Comparison of ENCODE assay signal across 8 cellular contexts in the genomic region with DNA sequence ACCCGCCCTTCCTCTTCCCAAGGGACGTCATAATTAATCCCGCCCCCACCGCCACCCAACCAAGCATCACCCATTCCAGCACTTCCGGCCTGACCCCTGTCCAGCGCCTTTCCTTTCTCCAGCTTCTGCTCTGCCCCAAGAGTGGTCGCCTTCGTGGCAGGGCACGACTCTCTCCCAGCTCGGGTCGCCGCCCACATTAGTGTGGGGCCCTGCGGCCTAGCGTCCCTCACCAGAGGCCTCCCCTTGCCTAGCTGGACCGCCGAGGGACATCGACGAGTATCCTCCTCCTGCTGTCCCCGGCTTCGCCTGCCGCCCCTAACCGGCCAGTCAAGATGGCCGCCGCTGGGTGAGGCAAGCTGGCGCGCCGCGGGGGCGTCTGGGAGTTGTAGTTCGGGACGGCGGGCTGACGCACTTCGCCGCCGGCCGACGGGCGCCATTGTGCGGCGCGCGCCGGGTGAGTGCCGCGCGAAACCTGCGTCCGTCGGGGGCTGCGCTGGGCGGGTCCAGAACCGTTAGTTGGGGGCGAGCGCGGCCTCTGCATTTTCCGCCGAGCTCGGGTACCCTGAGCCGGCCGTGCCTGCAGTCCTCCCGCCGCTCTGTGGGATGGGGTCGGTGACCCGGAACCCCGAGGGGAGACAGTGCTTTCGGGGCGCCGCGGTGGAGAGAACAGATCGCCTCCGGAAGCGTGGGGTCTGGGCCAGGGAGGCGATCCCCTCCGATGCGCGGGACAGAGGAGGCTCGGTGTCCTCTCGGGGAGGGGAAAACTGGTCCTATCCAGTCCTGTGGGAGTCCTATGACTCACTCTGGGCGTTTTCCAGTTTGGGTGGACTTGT. TPM values are rescaled to one million over a fixed set of nuclear protein-coding genes. Genes with fewer than 3 reads are reported as not detected.
DNase-seq lines count a peak whose midpoint lies in the region; ATAC-seq and TF ChIP-seq lines count a peak whose summit lies in the region.

A gene (plus strand): TSS at position 73 of the 833 bp plus-strand sequence. CDS start 905 bp downstream, outside the sequence.

- peak within 1 kb of the TSS; percentile 80 for H3K4me3 ChIP-seq in colonic mucosa

- peaks cover 16% of the 10 kb centered on the region for H3K9me3 ChIP-seq in colonic mucosa

- DNase-seq in AML-193 (lab: John Stamatoyannopoulos, UW): peak; percentile 59 to 66
- peak; percentile 72 for DNase-seq in NCI-H510A treated with DMSO at 0.1 percent for 48 hours (lab: John Stamatoyannopoulos, UW)
- peak; percentile 98 for DNase-seq in activated CD4-positive, alpha-beta T cell treated with anti-CD3 and anti-CD28 coated beads, Interleukin-2, amount 10 ng/mL, durations not matched to agents 24 days and 14 days
- DNase-seq in colonic mucosa: peak; percentile 92
- peak; percentile 98 for DNase-seq in left kidney (ENCODE audit: low read depth, low spot score)
- peak; percentile 94 for DNase-seq in stimulated activated CD4-positive, alpha-beta T cell treated with anti-CD3 and anti-CD28 coated beads, Interleukin-1b, Interleukin-23, amount 100 ng/mL, for 48 hours

- peak within 1 kb of the TSS; percentile 97 for H3K4me3 Mint-ChIP-seq in activated CD4-positive, alpha-beta T cell treated with anti-CD3 and anti-CD28 coated beads, Interleukin-2, amount 10 ng/mL, durations not matched to agents 24 days and 14 days

- no peak for TF ChIP-seq CTCF in colonic mucosa (IDR thresholded peaks at IDR 0.05)

- H3K4me1 Mint-ChIP-seq in activated CD4-positive, alpha-beta T cell treated with anti-CD3 and anti-CD28 coated beads, Interleukin-2, amount 10 ng/mL, durations not matched to agents 24 days and 14 days: peaks cover 13% of the 10 kb centered on the region

- H3K27me3 Mint-ChIP-seq in activated CD4-positive, alpha-beta T cell treated with anti-CD3 and anti-CD28 coated beads, Interleukin-2, amount 10 ng/mL, durations not matched to agents 24 days and 14 days: no peaks in the 10 kb centered on the region

- H3K9ac ChIP-seq in colonic mucosa (ENCODE audit: low read depth in 2 of 2, low read length in 2 of 2): peak within 1 kb of the TSS; percentile 81 to 88

- H3K27ac Mint-ChIP-seq in activated CD4-positive, alpha-beta T cell treated with anti-CD3 and anti-CD28 coated beads, Interleukin-2, amount 10 ng/mL, durations not matched to agents 24 days and 14 days: peak within 1 kb of the TSS; percentile 96

- ATAC-seq in GM19035 (IDR thresholded peaks at IDR 0.05; ENCODE audit: unreplicated experiment) (peak; percentile 87), HG03342 (IDR thresholded peaks at IDR 0.05; ENCODE audit: unreplicated experiment) (peak; percentile 91)

- no peaks in the 10 kb centered on the region for H3K27me3 ChIP-seq in colonic mucosa

- H3K9me3 Mint-ChIP-seq in activated CD4-positive, alpha-beta T cell treated with anti-CD3 and anti-CD28 coated beads, Interleukin-2, amount 10 ng/mL, durations not matched to agents 24 days and 14 days: no peaks in the 10 kb centered on the region

- intact Hi-C loops in activated CD4-positive, alpha-beta T cell treated with anti-CD3 and anti-CD28 coated beads, Interleukin-2, amount 10 ng/mL, durations not matched to agents 24 days and 14 days (cut with micrococcal nuclease): loop anchor here (1.0 to 10.0 kb wide), 7 partner anchors 45 to 772 kb away; a partner anchor contains a TSS
- intact Hi-C loops in colonic mucosa (cut with DNase I): no loop called here

- H3K4me1 ChIP-seq in colonic mucosa: no peaks in the 10 kb centered on the region

- no peaks in the 10 kb centered on the region for H3K36me3 ChIP-seq in colonic mucosa

- H3K27ac ChIP-seq in colonic mucosa: peak within 1 kb of the TSS; percentile 98

- peaks cover 60% of the 10 kb centered on the region for H3K36me3 Mint-ChIP-seq in activated CD4-positive, alpha-beta T cell treated with anti-CD3 and anti-CD28 coated beads, Interleukin-2, amount 10 ng/mL, durations not matched to agents 24 days and 14 days (ENCODE audit: low read depth)

RNA-seq across cellular contexts. Expression of the gene that starts here (rescaled TPM):
- total RNA-seq in activated CD4-positive, alpha-beta T cell treated with anti-CD3 and anti-CD28 coated beads, Interleukin-2, amount 10 ng/mL, durations not matched to agents 24 days and 14 days: 19.4 and 19.8 TPM in 2 replicates
- total RNA-seq in colonic mucosa: 10 to 100 TPM; 16.3 to 17.1 TPM

Comparison
In these comparisons a context has a peak if more than half of its experiments do, and no peak if none do; other contexts are left out.
1. Peak in every context shown above with its lines: DNase-seq, ATAC-seq, H3K4me3 ChIP-seq and H3K27ac ChIP-seq.